In the genomic region with DNA sequence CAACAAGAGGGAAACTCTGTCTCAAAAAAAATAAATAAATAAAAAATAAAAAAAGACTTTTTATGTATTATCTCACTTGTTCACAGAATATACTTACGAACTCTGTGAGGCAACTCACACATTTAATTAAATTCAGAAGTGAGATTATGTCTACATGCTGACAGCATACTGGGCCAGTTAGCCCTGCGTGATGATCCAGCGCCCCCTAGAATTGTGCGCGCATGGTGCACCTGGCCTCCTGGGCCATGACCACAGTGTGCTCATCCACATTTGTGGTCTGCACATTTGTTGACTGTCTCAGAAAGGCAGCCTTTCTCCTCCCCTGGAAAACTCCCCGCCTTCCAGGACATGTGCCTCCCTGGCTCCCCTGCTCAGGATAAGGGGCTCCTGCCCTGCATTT, we compare ENCODE assay signal across 1 cellular context.
TF ChIP-seq lines count a peak whose summit lies in the region.

No MANE protein-coding gene starts in this region.

TF ChIP-seq in H1, 55 proteins besides CTCF, POLR2A, EP300 and RAD21:
- TF ChIP-seq, protein P1, sequence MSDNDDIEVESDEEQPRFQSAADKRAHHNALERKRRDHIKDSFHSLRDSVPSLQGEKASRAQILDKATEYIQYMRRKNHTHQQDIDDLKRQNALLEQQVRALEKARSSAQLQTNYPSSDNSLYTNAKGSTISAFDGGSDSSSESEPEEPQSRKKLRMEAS (IDR thresholded peaks at IDR 0.05): 0 out of 2 replicates have a peak, but pooled peaks have one; percentile 25
